ENCODE assay signal across 27 cellular contexts in the genomic region with DNA sequence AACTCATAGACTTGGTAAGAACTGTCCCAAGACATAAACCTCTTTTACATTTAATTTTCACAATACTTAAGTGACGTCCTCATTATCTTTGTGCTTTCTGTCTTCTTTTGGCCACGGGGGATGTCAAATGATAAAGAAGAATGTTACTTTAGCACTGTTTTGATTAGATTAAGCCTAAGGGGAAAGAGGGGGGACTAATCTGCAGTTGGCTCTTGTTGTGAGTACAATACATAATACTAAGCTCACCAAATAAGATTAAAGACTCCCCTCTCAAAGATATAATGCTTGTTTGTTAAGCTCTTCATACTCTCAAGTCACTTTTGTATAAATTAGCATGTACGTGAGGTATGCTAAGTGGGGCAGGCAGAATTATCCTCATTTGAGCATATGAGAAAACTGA. TPM values are rescaled to one million over a fixed set of nuclear protein-coding genes. Genes with fewer than 3 reads are reported as not detected.
DNase-seq lines count a peak whose midpoint lies in the region; ATAC-seq, FAIRE-seq and TF ChIP-seq lines count a peak whose summit lies in the region.
"Had no signal": no experiment of that assay in that cellular context is flagged by ENCODE, and none has a peak within 500 bp of the region (broad histone marks: within the 10 kb centered on the region; RNA-seq: fewer than 3 reads in every experiment).

No MANE protein-coding gene starts in this region.

- CTCF ChIA-PET in A549 (lab: Yijun Ruan, JAX): no interaction called here

- intact Hi-C loops in spleen (cut with DNase I; ENCODE audit: low total_unique reads) (no loop called here), left ventricle myocardium superior (cut with micrococcal nuclease) (no loop called here)

- DNase-seq in A549 (ENCODE audit: low read depth in 1 of 2, low spot score in 1 of 2) (no peak), NCI-H82 (lab: John Stamatoyannopoulos, UW) (peak; percentile 85), coronary artery (ENCODE audit: low spot score) (no peak), retinal pigment epithelial cell (ENCODE audit: low read depth) (peak; percentile 25), spleen (no peak), NCI-H2081 (lab: John Stamatoyannopoulos, UW) (no peak), left ventricle myocardium superior (no peak)
- DNase-seq: CD4-positive, CD25-positive, alpha-beta regulatory T cell; GM23248; H7; NCI-H1048; NCI-H1417; NCI-H1694; NCI-H2081 treated with DMSO at 0.1 percent for 48 hours; NCI-H2171; NCI-H345; NCI-H510A treated with DMSO at 0.1 percent for 48 hours; NCI-H748 treated with DMSO at 0.1 percent for 48 hours; NK-92 treated with Interleukin-12 subunit alpha and Interleukin-12 subunit beta, amount 100 ng/mL, for 24 hours; PC-9; SJCRH30 had no signal

- H3K4me1 ChIP-seq in A549: peaks cover 14% of the 10 kb centered on the region
- H3K4me1 ChIP-seq in spleen: no peaks in the 10 kb centered on the region
- H3K4me1 ChIP-seq: BLaER1, SJCRH30 had no signal

- H3K4me2 ChIP-seq in A549: no peak overlapping the region
- H3K4me2 ChIP-seq: BLaER1, PC-9 had no signal

- H3K27me3 ChIP-seq in spleen (replicated peaks in 1 of 7): no peaks in the 10 kb centered on the region
- H3K27me3 ChIP-seq: SJCRH30 had no signal

- WGBS in A549 (ENCODE audit: missing lambda C conversion rate): 90% methylated on average over 3 of the region's 3 CpGs
- WGBS in spleen, 5 donors: 58 to 94% (median 86%) methylated on average over 3 of the region's 3 CpGs

- no peak for TF ChIP-seq EP300 in A549 (IDR thresholded peaks at IDR 0.05)

- H3K4me3 ChIP-seq in A549: no peak overlapping the region
- no peak overlapping the region for H3K4me3 ChIP-seq in coronary artery
- H3K4me3 ChIP-seq in retinal pigment epithelial cell (ENCODE audit: low read length): no peak overlapping the region
- no peak overlapping the region for H3K4me3 ChIP-seq in spleen
- H3K4me3 ChIP-seq: BLaER1, GM23248, PC-9, SJCRH30 had no signal

- TF ChIP-seq CTCF in A549 (IDR thresholded peaks at IDR 0.05): no peak
- TF ChIP-seq CTCF in coronary artery (IDR thresholded peaks at IDR 0.05): no peak
- TF ChIP-seq CTCF in retinal pigment epithelial cell (conservative IDR thresholded peaks at IDR 0.05; ENCODE audit: low read depth, low read length): no peak
- TF ChIP-seq CTCF in spleen (IDR thresholded peaks at IDR 0.05 in 8 of 11, conservative IDR thresholded peaks at IDR 0.05 in 3 of 11): no peak

- TF ChIP-seq POLR2A in A549 (IDR thresholded peaks at IDR 0.05; ENCODE audit: low read length) (no peak), spleen (IDR thresholded peaks at IDR 0.05) (no peak)

- ATAC-seq in A549: no peak
- ATAC-seq in HG02970 (IDR thresholded peaks at IDR 0.05; ENCODE audit: low FRiP score, unreplicated experiment): no peak
- no peak for ATAC-seq in left ventricle myocardium superior
- ATAC-seq: Right ventricle myocardium inferior had no signal

- H3K36me3 ChIP-seq in spleen: peaks cover 0 to 45% (median 3%) of the 10 kb centered on the region in 6 donors

- FAIRE-seq in A549 (lab: Jason Lieb, UNC): peak; percentile 67
- FAIRE-seq: G401.6 had no signal

- no peak for TF ChIP-seq RAD21 in A549 (conservative IDR thresholded peaks at IDR 0.05 in 1 of 2, IDR thresholded peaks at IDR 0.05 in 1 of 2)

- H3K27ac ChIP-seq in A549 (no peak overlapping the region), coronary artery (peak overlapping the region; percentile 52 to 59), spleen (no peak overlapping the region)
- H3K27ac ChIP-seq: 22Rv1, BLaER1, PC-9, SJCRH30 had no signal

- POLR2A ChIA-PET in A549 (lab: Yijun Ruan, JAX): no interaction called here

- H3K9me3 ChIP-seq in A549 (no peaks in the 10 kb centered on the region), spleen (no peaks in the 10 kb centered on the region)
- H3K9me3 ChIP-seq: SJCRH30 had no signal

TF ChIP-seq in A549, 52 proteins besides CTCF, POLR2A, EP300 and RAD21:
- TF ChIP-seq MAZ (IDR thresholded peaks at IDR 0.05; ENCODE audit: borderline replicate concordance, low read depth, low read length) (no peak), FOSL2 (IDR thresholded peaks at IDR 0.05) (no peak), FOSL2 (CRISPR knock-in tag; IDR thresholded peaks at IDR 0.05) (no peak), HDAC2 (IDR thresholded peaks at IDR 0.05) (no peak), RNF2 (IDR thresholded peaks at IDR 0.05; ENCODE audit: borderline replicate concordance, low read depth) (no peak), GATA3 (IDR thresholded peaks at IDR 0.05; ENCODE audit: borderline replicate concordance) (no peak), HOXA7 (CRISPR knock-in tag; IDR thresholded peaks at IDR 0.05) (no peak), CEBPB (IDR thresholded peaks at IDR 0.05) (no peak)
- TF ChIP-seq, protein P1, sequence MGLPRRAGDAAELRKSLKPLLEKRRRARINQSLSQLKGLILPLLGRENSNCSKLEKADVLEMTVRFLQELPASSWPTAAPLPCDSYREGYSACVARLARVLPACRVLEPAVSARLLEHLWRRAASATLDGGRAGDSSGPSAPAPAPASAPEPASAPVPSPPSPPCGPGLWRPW (IDR thresholded peaks at IDR 0.05): no peak
- TF ChIP-seq, protein P2, sequence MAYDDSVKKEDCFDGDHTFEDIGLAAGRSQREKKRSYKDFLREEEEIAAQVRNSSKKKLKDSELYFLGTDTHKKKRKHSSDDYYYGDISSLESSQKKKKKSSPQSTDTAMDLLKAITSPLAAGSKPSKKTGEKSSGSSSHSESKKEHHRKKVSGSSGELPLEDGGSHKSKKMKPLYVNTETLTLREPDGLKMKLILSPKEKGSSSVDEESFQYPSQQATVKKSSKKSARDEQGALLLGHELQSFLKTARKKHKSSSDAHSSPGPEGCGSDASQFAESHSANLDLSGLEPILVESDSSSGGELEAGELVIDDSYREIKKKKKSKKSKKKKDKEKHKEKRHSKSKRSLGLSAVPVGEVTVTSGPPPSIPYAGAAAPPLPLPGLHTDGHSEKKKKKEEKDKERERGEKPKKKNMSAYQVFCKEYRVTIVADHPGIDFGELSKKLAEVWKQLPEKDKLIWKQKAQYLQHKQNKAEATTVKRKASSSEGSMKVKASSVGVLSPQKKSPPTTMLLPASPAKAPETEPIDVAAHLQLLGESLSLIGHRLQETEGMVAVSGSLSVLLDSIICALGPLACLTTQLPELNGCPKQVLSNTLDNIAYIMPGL (CRISPR knock-in tag; IDR thresholded peaks at IDR 0.05; ENCODE audit: borderline replicate concordance): no peak
- TF ChIP-seq, protein P3, sequence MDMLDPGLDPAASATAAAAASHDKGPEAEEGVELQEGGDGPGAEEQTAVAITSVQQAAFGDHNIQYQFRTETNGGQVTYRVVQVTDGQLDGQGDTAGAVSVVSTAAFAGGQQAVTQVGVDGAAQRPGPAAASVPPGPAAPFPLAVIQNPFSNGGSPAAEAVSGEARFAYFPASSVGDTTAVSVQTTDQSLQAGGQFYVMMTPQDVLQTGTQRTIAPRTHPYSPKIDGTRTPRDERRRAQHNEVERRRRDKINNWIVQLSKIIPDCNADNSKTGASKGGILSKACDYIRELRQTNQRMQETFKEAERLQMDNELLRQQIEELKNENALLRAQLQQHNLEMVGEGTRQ (IDR thresholded peaks at IDR 0.05): no peak

RNA-seq across cellular contexts. Expression of a gene that starts 36.5 kb away (rescaled TPM):
- polyA plus RNA-seq in A549 (2011; rRNA removed) (49.0 and 51.4 TPM in 2 replicates), A549 (2017; fragmentation: RNase III; extraction: RNeasy Plus Mini Kit Qiagen cat#74134 plus additional on column Dnase treatment) (22.4 to 23.9 TPM (median 22.4 TPM) in 3 replicates), spleen (1 to 10 TPM; 3.2 to 5.4 (median 4.6) TPM)
- polyA plus RNA-seq in A549 (2012; cell fraction: cytosol; rRNA removed): 11.0 and 14.6 TPM in 2 replicates
- 15.2 and 22.5 TPM in 2 replicates for polyA plus RNA-seq in A549 (2012; cell fraction: nucleus; rRNA removed)
- 21.2 and 21.5 TPM in 2 replicates for polyA minus RNA-seq in A549 (2011; rRNA and poly(A)+ RNA removed)
- total RNA-seq in spleen (10 to 100 TPM; 10.1 to 16.9 (median 15.3) TPM), left ventricle myocardium superior (9.9 TPM)

RNA-seq across cellular contexts. Expression of a gene that starts 53.2 kb away (rescaled TPM):
- polyA plus RNA-seq in A549 (2011; rRNA removed) (63.7 and 77.2 TPM in 2 replicates), A549 (2017; fragmentation: RNase III; extraction: RNeasy Plus Mini Kit Qiagen cat#74134 plus additional on column Dnase treatment) (56.5 to 72.4 TPM (median 71.8 TPM) in 3 replicates), spleen (1 to 10 TPM; 2.5 to 4.6 (median 3.1) TPM)
- polyA plus RNA-seq in A549 (2012; cell fraction: cytosol; rRNA removed): 11.5 and 12.0 TPM in 2 replicates
- 8.3 and 12.3 TPM in 2 replicates for polyA plus RNA-seq in A549 (2012; cell fraction: nucleus; rRNA removed)
- 15.3 and 15.6 TPM in 2 replicates for polyA minus RNA-seq in A549 (2011; rRNA and poly(A)+ RNA removed)
- total RNA-seq in spleen (10 to 100 TPM; 13.3 to 25.3 (median 17.1) TPM), left ventricle myocardium superior (29.8 TPM)
- polyA plus RNA-seq: IgD-negative memory B cell had no signal

Comparison
In these comparisons a context has a peak if more than half of its experiments do, and no peak if none do; other contexts are left out.
1. DNase-seq: peak in NCI-H82 (single experiment) and retinal pigment epithelial cell (single experiment); none in A549 (0 of 2), coronary artery (single experiment), spleen (single experiment), NCI-H2081 (0 of 2) and left ventricle myocardium superior (single experiment).
2. H3K27ac ChIP-seq: peak in coronary artery (2 of 2); none in A549 (0 of 2) and spleen (0 of 8).